ENCODE assay signal across 27 cellular contexts in genomic region chr12:229441-230191, GRCh38. TPM values are rescaled to one million over a fixed set of nuclear protein-coding genes. Genes with fewer than 3 reads are reported as not detected.
A peak's percentile ranks its signal among the peaks of the same experiment; 100 is the strongest.
DNase-seq lines count a peak whose midpoint lies in the region; ATAC-seq, FAIRE-seq and TF ChIP-seq lines count a peak whose summit lies in the region.
"Had no signal": no experiment of that assay in that cellular context is flagged by ENCODE, and none has a peak within 500 bp of the region (broad histone marks: within the 10 kb centered on the region; RNA-seq: fewer than 3 reads in every experiment).

No MANE protein-coding gene starts in this region.

- no peaks in the 10 kb centered on the region for H3K9me3 ChIP-seq in HepG2 (ENCODE audit: low read length)
- H3K9me3 ChIP-seq: HAP-1, heart left ventricle had no signal

- BruUV-seq in HepG2 (replicated peaks; lab: Mats Ljungman, UMichigan), result no TSS peak

- no peaks in the 10 kb centered on the region for H3K79me2 ChIP-seq in HepG2 (ENCODE audit: insufficient read depth, low read length)

- DNase-seq in G401 (ENCODE audit: low spot score), result peak; percentile 82
- peak in 35 of 58 donors; percentile 9 to 86 (median 45) for DNase-seq in anterior cingulate cortex (lab: John Stamatoyannopoulos, UW)
- no peak for DNase-seq in HepG2 (ENCODE audit: low spot score)
- DNase-seq in retina, result peak; percentile 62
- no peak for DNase-seq in NCI-H1105 treated with DMSO at 0.1 percent for 48 hours (lab: John Stamatoyannopoulos, UW)
- DNase-seq in activated gamma-delta T cell treated with Interleukin-2 at 50 U/mL for 16 hours, result no peak
- DNase-seq: activated CD4-positive, alpha-beta T cell treated with anti-CD3 and anti-CD28 coated beads for 48 hours; activated CD8-positive, alpha-beta memory T cell treated with anti-CD3 and anti-CD28 coated beads, Interleukin-2, amount 10 ng/mL, durations not matched to agents 7 days and 5 days; heart left ventricle; NCI-H1694; NCI-H2171; NCI-H524 treated with DMSO at 0.1 percent for 48 hours; small intestine; stimulated activated CD4-positive, alpha-beta T cell treated with anti-CD3 and anti-CD28 coated beads, Interleukin-4, amount 100 ng/mL, for 24 hours; stimulated activated naive CD8-positive, alpha-beta T cell treated with anti-CD3 and anti-CD28 coated beads, Interleukin-15, amount 100 ng/mL, for 72 hours; upper lobe of left lung had no signal

- TF ChIP-seq EP300 in HepG2 (IDR thresholded peaks at IDR 0.05; ENCODE audit: low read depth in 2 of 2, low read length in 2 of 2), result no peak
- no peak for TF ChIP-seq EP300 in HepG2 (CRISPR knock-in tag; IDR thresholded peaks at IDR 0.05; ENCODE audit: borderline replicate concordance)

- H3K4me1 ChIP-seq in HepG2 (ENCODE audit: insufficient read depth, low read length), result peaks cover 32% of the 10 kb centered on the region
- H3K4me1 ChIP-seq: HAP-1, heart left ventricle, upper lobe of left lung had no signal

- no peak for FAIRE-seq in HepG2 (lab: Jason Lieb, UNC)
- FAIRE-seq: K562, small intestine had no signal

- TF ChIP-seq RAD21 in HepG2 (CRISPR knock-in tag; IDR thresholded peaks at IDR 0.05), result no peak

- TF ChIP-seq POLR2A in HepG2 (IDR thresholded peaks at IDR 0.05; ENCODE audit: insufficient read depth in 1 of 2, low read depth in 2 of 2, low read length in 2 of 2) (no peak), GM18505 (IDR thresholded peaks at IDR 0.05; ENCODE audit: borderline replicate concordance, extremely low read depth, insufficient read depth, insufficient read length) (no peak)

- intact Hi-C loops in HepG2 (cut with micrococcal nuclease; ENCODE audit: unreplicated experiment), result no loop called here

- no peak for TF ChIP-seq CTCF in HepG2 (CRISPR knock-in tag; IDR thresholded peaks at IDR 0.05)

- H3K9ac ChIP-seq in HepG2 (ENCODE audit: insufficient read depth, low read depth, low read length), result no peak overlapping the region

- in situ Hi-C loops in G401 (cut with HindIII; ENCODE audit: low sequenced_read_pairs), result no loop called here
- in situ Hi-C loops in HepG2 (cut with HindIII; ENCODE audit: extremely low pct_ligation_motif_present, low pct_unique_long_range_greater_than_20kb), result no loop called here

- ATAC-seq in HepG2, result no peak
- no peak for ATAC-seq in GM18505 (IDR thresholded peaks at IDR 0.05; ENCODE audit: unreplicated experiment)
- no peak for ATAC-seq in GM19467 (IDR thresholded peaks at IDR 0.05; ENCODE audit: unreplicated experiment)
- ATAC-seq: activated CD8-positive, alpha-beta memory T cell treated with anti-CD3 and anti-CD28 coated beads, Interleukin-2, amount 10 ng/mL, durations not matched to agents 7 days and 5 days; heart left ventricle; K562; natural killer cell treated with Interleukin-12 subunit alpha and Interleukin-12 subunit beta and Interleukin-15 and Interleukin-18, amount 100 ng/mL, for 72 hours; stimulated activated naive CD8-positive, alpha-beta T cell treated with anti-CD3 and anti-CD28 coated beads, Interleukin-15, amount 100 ng/mL, for 72 hours had no signal

- WGBS in HepG2 (ENCODE audit: low lambda C conversion rate), result 57% methylated on average over 22 of the region's 26 CpGs

- H3K27me3 ChIP-seq in HepG2 (ENCODE audit: control insufficient read depth in 1 of 2, insufficient read depth in 2 of 2, low read length in 2 of 2), result peaks cover 1 to 6% of the 10 kb centered on the region in 2 experiments; a peak in 3 of 5 replicates
- H3K27me3 ChIP-seq: heart left ventricle, upper lobe of left lung had no signal

- no peak overlapping the region for H3K27ac ChIP-seq in HepG2 (ENCODE audit: extremely low read length, insufficient read depth, low read length)
- H3K27ac ChIP-seq: epithelial cell of prostate, heart left ventricle, upper lobe of left lung had no signal

- no peak overlapping the region for H3K4me2 ChIP-seq in HepG2 (ENCODE audit: low read depth, low read length)

- H3K4me3 ChIP-seq in HepG2 (replicated peaks in 1 of 3; ENCODE audit: insufficient read depth in 1 of 3, low read depth in 2 of 3, low read length in 3 of 3), result no peak overlapping the region
- H3K4me3 ChIP-seq: HAP-1, heart left ventricle, K562, upper lobe of left lung had no signal

- H4K20me1 ChIP-seq in HepG2 (ENCODE audit: insufficient read depth, low read length), result no peaks in the 10 kb centered on the region

- CTCF ChIA-PET in HepG2 (lab: Yijun Ruan, JAX; ENCODE audit: low intra/inter-chr PET ratio, low total read pairs), result no interaction called here

- POLR2A ChIA-PET in HepG2 (lab: Yijun Ruan, JAX), result no interaction called here

- no peak overlapping the region for H2AFZ ChIP-seq in HepG2 (ENCODE audit: low read length)

- no peaks in the 10 kb centered on the region for H3K36me3 ChIP-seq in HepG2 (replicated peaks in 1 of 2; ENCODE audit: control insufficient read depth in 1 of 2, insufficient read depth in 2 of 2, low read length in 2 of 2)
- H3K36me3 ChIP-seq: HAP-1, heart left ventricle, upper lobe of left lung had no signal

TF ChIP-seq in HepG2, 621 proteins besides CTCF, POLR2A, EP300 and RAD21:
- TF ChIP-seq, protein P1, sequence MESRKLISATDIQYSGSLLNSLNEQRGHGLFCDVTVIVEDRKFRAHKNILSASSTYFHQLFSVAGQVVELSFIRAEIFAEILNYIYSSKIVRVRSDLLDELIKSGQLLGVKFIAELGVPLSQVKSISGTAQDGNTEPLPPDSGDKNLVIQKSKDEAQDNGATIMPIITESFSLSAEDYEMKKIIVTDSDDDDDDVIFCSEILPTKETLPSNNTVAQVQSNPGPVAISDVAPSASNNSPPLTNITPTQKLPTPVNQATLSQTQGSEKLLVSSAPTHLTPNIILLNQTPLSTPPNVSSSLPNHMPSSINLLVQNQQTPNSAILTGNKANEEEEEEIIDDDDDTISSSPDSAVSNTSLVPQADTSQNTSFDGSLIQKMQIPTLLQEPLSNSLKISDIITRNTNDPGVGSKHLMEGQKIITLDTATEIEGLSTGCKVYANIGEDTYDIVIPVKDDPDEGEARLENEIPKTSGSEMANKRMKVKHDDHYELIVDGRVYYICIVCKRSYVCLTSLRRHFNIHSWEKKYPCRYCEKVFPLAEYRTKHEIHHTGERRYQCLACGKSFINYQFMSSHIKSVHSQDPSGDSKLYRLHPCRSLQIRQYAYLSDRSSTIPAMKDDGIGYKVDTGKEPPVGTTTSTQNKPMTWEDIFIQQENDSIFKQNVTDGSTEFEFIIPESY (CRISPR knock-in tag; IDR thresholded peaks at IDR 0.05), result peak; percentile 68; the same call in 1 of the 2 replicates
- TF ChIP-seq ZFX (CRISPR knock-in tag; IDR thresholded peaks at IDR 0.05; ENCODE audit: low read depth), result no peak

RNA-seq across cellular contexts. Expression of gene SLC6A12, which starts 15.7 kb away (rescaled TPM):
- total RNA-seq in G401 (2014; rRNA removed; shearing (Covaris generic)), result not detected in 2 replicates
- total RNA-seq in HepG2 (2016; rRNA removed; fragmentation: Illumina TruSeq; extraction: Trizol), result 9.5 and 18.8 TPM in 2 replicates
- total RNA-seq in HepG2 (2016; cell fraction: cytosol; rRNA removed; fragmentation: Illumina TruSeq; extraction: Trizol; ENCODE audit: low read depth), result 3.7 and 5.6 TPM in 2 replicates
- total RNA-seq in HepG2 (2016; cell fraction: insoluble cytoplasmic fraction; rRNA removed; fragmentation: Illumina TruSeq; extraction: Trizol), result 10.4 and 17.8 TPM in 2 replicates
- 7.4 and 8.0 TPM in 2 replicates for total RNA-seq in HepG2 (2016; cell fraction: membrane; rRNA removed; fragmentation: Illumina TruSeq; extraction: Trizol)
- total RNA-seq in HepG2 (2016; cell fraction: nucleus; rRNA removed; fragmentation: Illumina TruSeq; extraction: Trizol), result 17.0 and 17.6 TPM in 2 replicates
- polyA plus RNA-seq in HepG2 (2011; rRNA removed), result 3.7 and 6.0 TPM in 2 replicates
- polyA plus RNA-seq in HepG2 (2011; cell fraction: cytosol; rRNA removed), result 4.4 and 5.0 TPM in 2 replicates
- 10.3 and 12.4 TPM in 2 replicates for polyA plus RNA-seq in HepG2 (2011; cell fraction: nucleus; rRNA removed)
- polyA plus RNA-seq in HepG2 (2012), result 0.66 and 5.8 TPM in 2 replicates
- 2.3 and 2.8 TPM in 2 replicates for polyA plus RNA-seq in HepG2 (2016; cell fraction: cytosol; fragmentation: Illumina TruSeq; extraction: Trizol; ENCODE audit: low read depth)
- 7.2 and 9.0 TPM in 2 replicates for polyA plus RNA-seq in HepG2 (2016; cell fraction: insoluble cytoplasmic fraction; fragmentation: Illumina TruSeq; extraction: Trizol; ENCODE audit: low read depth)
- polyA plus RNA-seq in HepG2 (2016; cell fraction: membrane; fragmentation: Illumina TruSeq; extraction: Trizol; ENCODE audit: low read depth), result 3.9 and 4.9 TPM in 2 replicates
- polyA plus RNA-seq in HepG2 (2016; cell fraction: nucleus; fragmentation: Illumina TruSeq; extraction: Trizol; ENCODE audit: insufficient read depth, low read depth), result 27.1 and 27.7 TPM in 2 replicates
- polyA minus RNA-seq in HepG2 (2011; rRNA and poly(A)+ RNA removed; ENCODE audit: low replicate concordance), result 1.2 and 11.3 TPM in 2 replicates
- 7.0 and 7.2 TPM in 2 replicates for polyA minus RNA-seq in HepG2 (2011; cell fraction: cytosol; rRNA and poly(A)+ RNA removed)
- 5.8 and 7.1 TPM in 2 replicates for polyA minus RNA-seq in HepG2 (2011; cell fraction: nucleus; rRNA and poly(A)+ RNA removed)
- total RNA-seq: fibroblast of villous mesenchyme, K562, pulmonary artery endothelial cell, RPMI7951 had no signal
- polyA plus RNA-seq: K562 had no signal

RNA-seq across cellular contexts. Expression of gene SLC6A13, which starts 33.0 kb away (rescaled TPM):
- total RNA-seq in G401 (2014; rRNA removed; shearing (Covaris generic)), result not detected in 2 replicates
- total RNA-seq in HepG2 (2016; rRNA removed; fragmentation: Illumina TruSeq; extraction: Trizol), result 0.15 and 0.52 TPM in 2 replicates
- not detected in 2 replicates for total RNA-seq in HepG2 (2016; cell fraction: cytosol; rRNA removed; fragmentation: Illumina TruSeq; extraction: Trizol; ENCODE audit: low read depth)
- total RNA-seq in HepG2 (2016; cell fraction: insoluble cytoplasmic fraction; rRNA removed; fragmentation: Illumina TruSeq; extraction: Trizol), result 0.22 TPM in 1 of 2 replicates, not detected in the other
- total RNA-seq in HepG2 (2016; cell fraction: membrane; rRNA removed; fragmentation: Illumina TruSeq; extraction: Trizol), result not detected in 2 replicates
- 0.40 TPM in 1 of 2 replicates, not detected in the other for total RNA-seq in HepG2 (2016; cell fraction: nucleus; rRNA removed; fragmentation: Illumina TruSeq; extraction: Trizol)
- polyA plus RNA-seq in HepG2 (2011; rRNA removed), result 0.05 and 0.60 TPM in 2 replicates
- polyA plus RNA-seq in HepG2 (2011; cell fraction: cytosol; rRNA removed), result 0.17 and 0.21 TPM in 2 replicates
- polyA plus RNA-seq in HepG2 (2011; cell fraction: nucleus; rRNA removed), result 1.4 and 1.6 TPM in 2 replicates
- 0.60 and 0.83 TPM in 2 replicates for polyA plus RNA-seq in HepG2 (2012)
- not detected in 2 replicates for polyA plus RNA-seq in HepG2 (2016; cell fraction: cytosol; fragmentation: Illumina TruSeq; extraction: Trizol; ENCODE audit: low read depth)
- not detected in 2 replicates for polyA plus RNA-seq in HepG2 (2016; cell fraction: insoluble cytoplasmic fraction; fragmentation: Illumina TruSeq; extraction: Trizol; ENCODE audit: low read depth)
- not detected in 2 replicates for polyA plus RNA-seq in HepG2 (2016; cell fraction: membrane; fragmentation: Illumina TruSeq; extraction: Trizol; ENCODE audit: low read depth)
- polyA plus RNA-seq in HepG2 (2016; cell fraction: nucleus; fragmentation: Illumina TruSeq; extraction: Trizol; ENCODE audit: insufficient read depth, low read depth), result 0.67 and 1.00 TPM in 2 replicates
- polyA minus RNA-seq in HepG2 (2011; rRNA and poly(A)+ RNA removed; ENCODE audit: low replicate concordance), result 0.70 TPM in 1 of 2 replicates, not detected in the other
- polyA minus RNA-seq in HepG2 (2011; cell fraction: cytosol; rRNA and poly(A)+ RNA removed), result not detected in 2 replicates
- 2.7 and 3.2 TPM in 2 replicates for polyA minus RNA-seq in HepG2 (2011; cell fraction: nucleus; rRNA and poly(A)+ RNA removed)
- total RNA-seq: Daoy, fibroblast of villous mesenchyme, pulmonary artery endothelial cell, SK-MEL-5 had no signal

Comparison
In these comparisons a context has a peak if more than half of its experiments do, and no peak if none do; other contexts are left out.
1. DNase-seq: peak in G401 (single experiment), anterior cingulate cortex (35 of 58) and retina (single experiment); none in HepG2 (single experiment), NCI-H1105 treated with DMSO at 0.1 percent for 48 hours (single experiment) and activated gamma-delta T cell treated with Interleukin-2 at 50 U/mL for 16 hours (single experiment).